Comparison of ENCODE assay signal across 1 cellular context in genomic region chr15:73982251-73982962, GRCh38.
TF ChIP-seq lines count a peak whose summit lies in the region.

No MANE protein-coding gene starts in this region.

TF ChIP-seq in SK-N-SH, 30 proteins besides CTCF, POLR2A, EP300 and RAD21 (continued from another document):
- TF ChIP-seq ZBTB33 (IDR thresholded peaks at IDR 0.05; ENCODE audit: borderline replicate concordance, low read depth), result peak; percentile 29; the same call in 1 of the 2 replicates
- no peak for TF ChIP-seq MEF2A (IDR thresholded peaks at IDR 0.05; ENCODE audit: borderline replicate concordance, low read depth)
- TF ChIP-seq PBX3 (IDR thresholded peaks at IDR 0.05), result peak; percentile 66
- no peak for TF ChIP-seq RFX5 (IDR thresholded peaks at IDR 0.05; ENCODE audit: low read length)
- peak; percentile 62; the same call in 1 of the 2 replicates for TF ChIP-seq JUND (IDR thresholded peaks at IDR 0.05)
- TF ChIP-seq ELF1 (IDR thresholded peaks at IDR 0.05), result no peak
- no peak for TF ChIP-seq NRF1 (IDR thresholded peaks at IDR 0.05; ENCODE audit: low read depth, low read length)
- no peak for TF ChIP-seq CHD2 (IDR thresholded peaks at IDR 0.05; ENCODE audit: low read length, partially characterized antibody)
- TF ChIP-seq RXRA (IDR thresholded peaks at IDR 0.05; ENCODE audit: borderline replicate concordance, low read depth), result peak; percentile 67; the same call in 1 of the 2 replicates
- peak; percentile 20 for TF ChIP-seq POLR2AphosphoS5 (IDR thresholded peaks at IDR 0.05; ENCODE audit: low read depth, low read length)
- peak; percentile 81 for TF ChIP-seq TCF12 (IDR thresholded peaks at IDR 0.05)
- no peak for TF ChIP-seq RCOR1 (IDR thresholded peaks at IDR 0.05; ENCODE audit: low read length)
- TF ChIP-seq GATA2 (CRISPR knock-in tag; IDR thresholded peaks at IDR 0.05), result no peak
- TF ChIP-seq FOXJ3 (CRISPR knock-in tag; IDR thresholded peaks at IDR 0.05), result no peak
- no peak for TF ChIP-seq IRF3 (IDR thresholded peaks at IDR 0.05; ENCODE audit: low read depth, low read length)
- TF ChIP-seq MXI1 (IDR thresholded peaks at IDR 0.05; ENCODE audit: low read depth, low read length), result no peak
- no peak for TF ChIP-seq USF1 (IDR thresholded peaks at IDR 0.05; ENCODE audit: borderline replicate concordance, low read depth)
- TF ChIP-seq EZH2phosphoT487 (IDR thresholded peaks at IDR 0.05; ENCODE audit: borderline replicate concordance, low read depth), result no peak
- TF ChIP-seq YY1 (IDR thresholded peaks at IDR 0.05; ENCODE audit: low read depth), result no peak; the same call in 1 of the 2 replicates
- TF ChIP-seq SIN3A (IDR thresholded peaks at IDR 0.05; ENCODE audit: borderline replicate concordance, low read depth, low read length), result 0 out of 2 replicates have a peak, but pooled peaks have one; percentile 48
- peak; percentile 96 for TF ChIP-seq NFIC (IDR thresholded peaks at IDR 0.05; ENCODE audit: borderline replicate concordance)
- peak; percentile 1; the same call in 1 of the 2 replicates for TF ChIP-seq MAX (IDR thresholded peaks at IDR 0.05; ENCODE audit: low read depth)
TF ChIP-seq in SK-N-SH: peak in this region for 14.
